In genomic region chr16:10037771-10038170, GRCh38 we compare ENCODE assay signal across 26 cellular contexts.
DNase-seq lines count a peak whose midpoint lies in the region; ATAC-seq and TF ChIP-seq lines count a peak whose summit lies in the region.
"Had no signal": no experiment of that assay in that cellular context is flagged by ENCODE, and none has a peak within 500 bp of the region (broad histone marks: within the 10 kb centered on the region; RNA-seq: fewer than 3 reads in every experiment).

No MANE protein-coding gene starts in this region.

- no peak overlapping the region for H2AFZ ChIP-seq in SK-N-SH (ENCODE audit: low read depth)
- H2AFZ ChIP-seq: PC-9 had no signal

- H3K4me2 ChIP-seq in SK-N-SH, result no peak overlapping the region
- H3K4me2 ChIP-seq: PC-9 had no signal

- H3K27me3 Mint-ChIP-seq in activated CD8-positive, alpha-beta T cell treated with anti-CD3 and anti-CD28 coated beads, Interleukin-2, amount 10 ng/mL, durations not matched to agents 7 days and 5 days (ENCODE audit: low read depth), result peaks cover 3% of the 10 kb centered on the region
- H3K27me3 Mint-ChIP-seq: T-helper 17 cell had no signal

- TF ChIP-seq EP300 in stomach (IDR thresholded peaks at IDR 0.05), result no peak
- TF ChIP-seq EP300 in SK-N-SH (IDR thresholded peaks at IDR 0.05; ENCODE audit: borderline replicate concordance in 1 of 2, low read depth in 1 of 2, low read length in 1 of 2), result no peak

- TF ChIP-seq POLR2A in stomach (IDR thresholded peaks at IDR 0.05), result no peak

- no peaks in the 10 kb centered on the region for H3K79me2 ChIP-seq in SK-N-SH (ENCODE audit: insufficient read depth)

- ATAC-seq in activated CD8-positive, alpha-beta T cell treated with anti-CD3 and anti-CD28 coated beads, Interleukin-2, amount 10 ng/mL, durations not matched to agents 7 days and 5 days, result no peak
- ATAC-seq: activated CD8-positive, alpha-beta T cell treated with anti-CD3 and anti-CD28 coated beads for 36 hours; activated T-cell treated with anti-CD3 and anti-CD28 coated beads, Interleukin-2, amount 50 U/mL, for 4 hours; natural killer cell treated with Interleukin-12 subunit alpha and Interleukin-12 subunit beta and Interleukin-15 and Interleukin-18, amount 100 ng/mL, for 72 hours; T-helper 17 cell had no signal

- H3K4me3 Mint-ChIP-seq in activated CD8-positive, alpha-beta T cell treated with anti-CD3 and anti-CD28 coated beads, Interleukin-2, amount 10 ng/mL, durations not matched to agents 7 days and 5 days, result no peak overlapping the region
- H3K4me3 Mint-ChIP-seq: activated CD8-positive, alpha-beta T cell treated with anti-CD3 and anti-CD28 coated beads for 36 hours; activated naive CD4-positive, alpha-beta T cell treated with anti-CD3 and anti-CD28 coated beads, Interleukin-2, amount 50 U/mL, for 24 hours; activated T-cell treated with anti-CD3 and anti-CD28 coated beads, Interleukin-2, amount 50 U/mL, for 4 hours; mesothelial cell of epicardium; natural killer cell treated with Interleukin-12 subunit alpha and Interleukin-12 subunit beta and Interleukin-15 and Interleukin-18, amount 100 ng/mL, for 72 hours; T-helper 17 cell had no signal

- H4K20me1 ChIP-seq in SK-N-SH (ENCODE audit: insufficient read depth), result no peaks in the 10 kb centered on the region

- no peak for TF ChIP-seq CTCF in stomach (IDR thresholded peaks at IDR 0.05)
- TF ChIP-seq CTCF in SK-N-SH (IDR thresholded peaks at IDR 0.05), result no peak

- 77 to 92% (median 86%) methylated on average over 4 of the region's 4 CpGs for WGBS in stomach, 5 donors
- 79% methylated on average over 4 of the region's 4 CpGs for WGBS in SK-N-SH (ENCODE audit: low lambda C conversion rate)

- CTCF ChIA-PET in activated CD8-positive, alpha-beta T cell treated with anti-CD3 and anti-CD28 coated beads, Interleukin-2, amount 10 ng/mL, durations not matched to agents 7 days and 5 days (lab: Charles Lee), result no interaction called here
- CTCF ChIA-PET in SK-N-SH (lab: Yijun Ruan, JAX), result no interaction called here

- no peak overlapping the region for H3K27ac ChIP-seq in stomach
- H3K27ac ChIP-seq in SK-N-SH (ENCODE audit: low read depth in 2 of 2, low read length in 1 of 2), result no peak overlapping the region
- H3K27ac ChIP-seq: C4-2B, colonic mucosa, PC-9, prostate gland, SJCRH30, suprapubic skin had no signal

- H3K36me3 Mint-ChIP-seq in activated CD8-positive, alpha-beta T cell treated with anti-CD3 and anti-CD28 coated beads, Interleukin-2, amount 10 ng/mL, durations not matched to agents 7 days and 5 days (ENCODE audit: low read depth), result no peaks in the 10 kb centered on the region
- H3K36me3 Mint-ChIP-seq: activated naive CD4-positive, alpha-beta T cell treated with anti-CD3 and anti-CD28 coated beads, Interleukin-2, amount 50 U/mL, for 24 hours; mesothelial cell of epicardium; natural killer cell treated with Interleukin-12 subunit alpha and Interleukin-12 subunit beta and Interleukin-15 and Interleukin-18, amount 100 ng/mL, for 72 hours had no signal

- H3K36me3 ChIP-seq in stomach (no peaks in the 10 kb centered on the region), SK-N-SH (replicated peaks in 1 of 2; ENCODE audit: control insufficient read depth in 1 of 2, insufficient read depth in 2 of 2, low read length in 1 of 2) (no peaks in the 10 kb centered on the region)
- H3K36me3 ChIP-seq: colonic mucosa, prostate gland, SJCRH30, suprapubic skin had no signal

- DNase-seq in D341Med (ENCODE audit: low spot score) (peak; percentile 72), M059J (ENCODE audit: low read depth) (peak; percentile 57), astrocyte of the hippocampus (ENCODE audit: low read depth, low spot score) (peak; percentile 40), kidney tubule cell (ENCODE audit: low spot score) (peak; percentile 36), stomach (no peak), SK-N-SH (no peak), posterior vena cava (ENCODE audit: low spot score) (no peak)
- DNase-seq in activated CD8-positive, alpha-beta T cell treated with anti-CD3 and anti-CD28 coated beads, Interleukin-2, amount 10 ng/mL, durations not matched to agents 7 days and 5 days, result no peak
- DNase-seq: activated CD4-positive, CD25-positive, alpha-beta regulatory T cell; activated CD8-positive, alpha-beta T cell treated with anti-CD3 and anti-CD28 coated beads for 36 hours; activated T-cell treated with anti-CD3 and anti-CD28 coated beads, Interleukin-2, amount 50 U/mL, for 4 hours; colonic mucosa; DMS153; foreskin melanocyte; Karpas-422; NCI-H1105; PC-9; stimulated activated CD4-positive, alpha-beta T cell treated with anti-CD3 and anti-CD28 coated beads, Interleukin-4, amount 100 ng/mL, for 24 hours; T-helper 17 cell had no signal

- no peaks in the 10 kb centered on the region for H3F3A ChIP-seq in SK-N-SH (replicated peaks; ENCODE audit: insufficient read depth)

- no peaks in the 10 kb centered on the region for H3K9me2 ChIP-seq in SK-N-SH

- H3K4me1 ChIP-seq in stomach (peaks cover 0 to 14% (median 8%) of the 10 kb centered on the region in 4 donors), SK-N-SH (ENCODE audit: control insufficient read depth in 1 of 2, insufficient read depth in 2 of 2, low read depth in 1 of 2, low read length in 1 of 2) (no peaks in the 10 kb centered on the region; a peak in 1 of 4 replicates)
- H3K4me1 ChIP-seq: colonic mucosa, prostate gland, SJCRH30 had no signal

- peaks cover 0 to 6% (median 0%) of the 10 kb centered on the region in 4 donors for H3K9me3 ChIP-seq in stomach
- H3K9me3 ChIP-seq in SK-N-SH, result no peaks in the 10 kb centered on the region
- H3K9me3 ChIP-seq: colonic mucosa, prostate gland, SJCRH30, suprapubic skin had no signal

- intact Hi-C loops in stomach (cut with DNase I; ENCODE audit: low total_unique reads), result no loop called here
- intact Hi-C loops in posterior vena cava (cut with DNase I), result no loop called here

- H3K9me3 Mint-ChIP-seq in activated CD8-positive, alpha-beta T cell treated with anti-CD3 and anti-CD28 coated beads, Interleukin-2, amount 10 ng/mL, durations not matched to agents 7 days and 5 days (ENCODE audit: insufficient read depth), result no peaks in the 10 kb centered on the region
- H3K9me3 Mint-ChIP-seq: activated CD8-positive, alpha-beta T cell treated with anti-CD3 and anti-CD28 coated beads for 36 hours; activated naive CD4-positive, alpha-beta T cell treated with anti-CD3 and anti-CD28 coated beads, Interleukin-2, amount 50 U/mL, for 24 hours; activated T-cell treated with anti-CD3 and anti-CD28 coated beads, Interleukin-2, amount 50 U/mL, for 4 hours; natural killer cell treated with Interleukin-12 subunit alpha and Interleukin-12 subunit beta and Interleukin-15 and Interleukin-18, amount 100 ng/mL, for 72 hours had no signal

- TF ChIP-seq RAD21 in SK-N-SH (IDR thresholded peaks at IDR 0.05; ENCODE audit: low read length), result no peak

- H3K27me3 ChIP-seq in stomach (peaks cover 0 to 20% (median 0%) of the 10 kb centered on the region in 3 donors), SK-N-SH (ENCODE audit: insufficient read depth) (no peaks in the 10 kb centered on the region)
- H3K27me3 ChIP-seq: colonic mucosa, SJCRH30 had no signal

- POLR2A ChIA-PET in activated CD8-positive, alpha-beta T cell treated with anti-CD3 and anti-CD28 coated beads, Interleukin-2, amount 10 ng/mL, durations not matched to agents 7 days and 5 days (lab: Charles Lee), result no interaction called here
- POLR2A ChIA-PET in SK-N-SH (lab: Yijun Ruan, JAX), result no interaction called here

- no peak overlapping the region for H3K4me3 ChIP-seq in stomach
- no peak overlapping the region for H3K4me3 ChIP-seq in SK-N-SH (ENCODE audit: low read depth in 2 of 2, low read length in 1 of 2)
- H3K4me3 ChIP-seq: colonic mucosa, PC-9, prostate gland, SJCRH30, suprapubic skin had no signal

- peaks cover 3% of the 10 kb centered on the region for H3K4me1 Mint-ChIP-seq in activated CD8-positive, alpha-beta T cell treated with anti-CD3 and anti-CD28 coated beads, Interleukin-2, amount 10 ng/mL, durations not matched to agents 7 days and 5 days (ENCODE audit: low read depth)
- H3K4me1 Mint-ChIP-seq: T-helper 17 cell had no signal

- H3K9ac ChIP-seq in SK-N-SH, result no peak overlapping the region

- H3K27ac Mint-ChIP-seq in activated CD8-positive, alpha-beta T cell treated with anti-CD3 and anti-CD28 coated beads, Interleukin-2, amount 10 ng/mL, durations not matched to agents 7 days and 5 days, result no peak overlapping the region
- H3K27ac Mint-ChIP-seq: activated CD8-positive, alpha-beta T cell treated with anti-CD3 and anti-CD28 coated beads for 36 hours; activated naive CD4-positive, alpha-beta T cell treated with anti-CD3 and anti-CD28 coated beads, Interleukin-2, amount 50 U/mL, for 24 hours; mesothelial cell of epicardium; natural killer cell treated with Interleukin-12 subunit alpha and Interleukin-12 subunit beta and Interleukin-15 and Interleukin-18, amount 100 ng/mL, for 72 hours; T-helper 17 cell had no signal

TF ChIP-seq in SK-N-SH, 30 proteins besides CTCF, POLR2A, EP300 and RAD21 (continues in another document):
- TF ChIP-seq CHD2 (IDR thresholded peaks at IDR 0.05; ENCODE audit: low read length, partially characterized antibody) (no peak), USF2 (IDR thresholded peaks at IDR 0.05; ENCODE audit: borderline replicate concordance, low read depth, low read length) (no peak), SMC3 (IDR thresholded peaks at IDR 0.05; ENCODE audit: low read depth, low read length) (no peak), GABPA (IDR thresholded peaks at IDR 0.05; ENCODE audit: low read depth) (no peak), JUND (IDR thresholded peaks at IDR 0.05) (no peak), NFIC (IDR thresholded peaks at IDR 0.05; ENCODE audit: borderline replicate concordance) (no peak), ELF1 (IDR thresholded peaks at IDR 0.05) (no peak), FOSL2 (IDR thresholded peaks at IDR 0.05; ENCODE audit: borderline replicate concordance, low read depth) (no peak), RXRA (IDR thresholded peaks at IDR 0.05; ENCODE audit: borderline replicate concordance, low read depth) (no peak), TCF12 (IDR thresholded peaks at IDR 0.05) (no peak), RFX5 (IDR thresholded peaks at IDR 0.05; ENCODE audit: low read length) (no peak)

Comparison
In these comparisons a context has a peak if more than half of its experiments do, and no peak if none do; other contexts are left out.
1. DNase-seq: peak in D341Med (single experiment), M059J (single experiment), astrocyte of the hippocampus (single experiment) and kidney tubule cell (single experiment); none in stomach (single experiment), activated CD8-positive, alpha-beta T cell treated with anti-CD3 and anti-CD28 coated beads, Interleukin-2, amount 10 ng/mL, durations not matched to agents 7 days and 5 days (single experiment), SK-N-SH (single experiment) and posterior vena cava (single experiment).